ENCODE assay signal across 9 cellular contexts in genomic region chr12:108939594-108939993, GRCh38. TPM values are rescaled to one million over a fixed set of nuclear protein-coding genes. Genes with fewer than 3 reads are reported as not detected.
DNase-seq lines count a peak whose midpoint lies in the region; ATAC-seq and TF ChIP-seq lines count a peak whose summit lies in the region.
"Had no signal": no experiment of that assay in that cellular context is flagged by ENCODE, and none has a peak within 500 bp of the region (broad histone marks: within the 10 kb centered on the region; RNA-seq: fewer than 3 reads in every experiment).

No MANE protein-coding gene starts in this region.

- no peak overlapping the region for H3K4me3 ChIP-seq in heart right ventricle
- no peak overlapping the region for H3K4me3 ChIP-seq in tibial artery

- H3K27me3 ChIP-seq in heart right ventricle: no peaks in the 10 kb centered on the region
- H3K27me3 ChIP-seq in tibial artery: peaks cover 0 to 11% of the 10 kb centered on the region in 2 donors

- 55 to 67% methylated on average over 1 of the region's 1 CpG for WGBS in heart right ventricle, 2 donors

- H3K9me3 ChIP-seq in heart right ventricle: no peaks in the 10 kb centered on the region
- H3K9me3 ChIP-seq in tibial artery: no peaks in the 10 kb centered on the region

- H3K27ac ChIP-seq in heart right ventricle (no peak overlapping the region), tibial artery (no peak overlapping the region)

- H3K4me1 ChIP-seq in heart right ventricle: no peaks in the 10 kb centered on the region
- no peaks in the 10 kb centered on the region for H3K4me1 ChIP-seq in tibial artery

- DNase-seq in Ammon's horn (ENCODE audit: low spot score) (peak; percentile 31), GM19240 (ENCODE audit: insufficient read length, low spot score) (peak; percentile 11), RPMI7951 (ENCODE audit: low read depth) (peak; percentile 1), heart right ventricle (peak in 1 of 2 donors; percentile 12), tibial artery (no peak), amniotic stem cell (lab: John Stamatoyannopoulos, UW) (no peak), dedifferentiated amniotic fluid mesenchymal stem cell (ENCODE audit: extremely low spot score) (no peak)
- DNase-seq in stimulated activated naive CD4-positive, alpha-beta T cell treated with Interleukin-2 at 50 U/mL for 16 hours (lab: John Stamatoyannopoulos, UW): no peak

- intact Hi-C loops in heart right ventricle (cut with DNase I): no loop called here
- intact Hi-C loops in tibial artery (cut with DNase I; ENCODE audit: low total_unique reads): no loop called here

- H3K36me3 ChIP-seq in heart right ventricle (no peaks in the 10 kb centered on the region), tibial artery (no peaks in the 10 kb centered on the region)

- ATAC-seq in heart right ventricle: peak in 5 of 8 donors; percentile 29 to 88 (median 67)

- TF ChIP-seq CTCF in heart right ventricle (IDR thresholded peaks at IDR 0.05) (no peak), tibial artery (IDR thresholded peaks at IDR 0.05) (no peak)

RNA-seq across cellular contexts. Expression of gene DAO, which starts 59.7 kb away (rescaled TPM):
- total RNA-seq in RPMI7951 (2014; rRNA removed; shearing (Covaris generic)): not detected in 2 replicates
- total RNA-seq in heart right ventricle: not detected
- not detected for polyA plus RNA-seq in heart right ventricle
- polyA plus RNA-seq: esophagus had no signal

Comparison
In these comparisons a context has a peak if more than half of its experiments do, and no peak if none do; other contexts are left out.
1. DNase-seq: peak in Ammon's horn (single experiment), GM19240 (single experiment) and RPMI7951 (single experiment); none in stimulated activated naive CD4-positive, alpha-beta T cell treated with Interleukin-2 at 50 U/mL for 16 hours (single experiment), tibial artery (0 of 2), amniotic stem cell (single experiment) and dedifferentiated amniotic fluid mesenchymal stem cell (single experiment).